ENCODE assay signal across 18 cellular contexts in genomic region chr5:96708600-96708999, GRCh38. TPM values are rescaled to one million over a fixed set of nuclear protein-coding genes. Genes with fewer than 3 reads are reported as not detected.
DNase-seq lines count a peak whose midpoint lies in the region; ATAC-seq and TF ChIP-seq lines count a peak whose summit lies in the region.
"Had no signal": no experiment of that assay in that cellular context is flagged by ENCODE, and none has a peak within 500 bp of the region (broad histone marks: within the 10 kb centered on the region; RNA-seq: fewer than 3 reads in every experiment).

No MANE protein-coding gene starts in this region.

- H3K27ac ChIP-seq in PC-9 = peak overlapping the region; percentile 57
- peak overlapping the region; percentile 75 to 89 for H3K27ac ChIP-seq in esophagus (ENCODE audit: low read depth in 2 of 2, low read length in 1 of 2)
- peak overlapping the region; percentile 99 for H3K27ac ChIP-seq in psoas muscle
- H3K27ac ChIP-seq: parathyroid adenoma, upper lobe of right lung had no signal

- H3K27me3 ChIP-seq in PC-9 (ENCODE audit: insufficient read depth, low read depth) (no peaks in the 10 kb centered on the region), esophagus (ENCODE audit: control insufficient read depth in 1 of 2, insufficient read depth in 2 of 2, low read length in 2 of 2) (no peaks in the 10 kb centered on the region), psoas muscle (ENCODE audit: insufficient read depth in 3 of 3, low read length in 2 of 3) (no peaks in the 10 kb centered on the region)
- H3K27me3 ChIP-seq: upper lobe of right lung had no signal

- peaks cover 59% of the 10 kb centered on the region for H3K4me1 ChIP-seq in PC-9 (replicated peaks; ENCODE audit: insufficient read depth)
- H3K4me1 ChIP-seq in esophagus (ENCODE audit: control insufficient read depth in 2 of 2, insufficient read depth in 2 of 2, low read length in 1 of 2) = no peaks in the 10 kb centered on the region
- H3K4me1 ChIP-seq in psoas muscle = peaks cover 83% of the 10 kb centered on the region

- no peak for ATAC-seq in psoas muscle
- ATAC-seq in GM21786 (IDR thresholded peaks at IDR 0.05; ENCODE audit: unreplicated experiment) = no peak
- ATAC-seq in HG03039 (IDR thresholded peaks at IDR 0.05; ENCODE audit: unreplicated experiment) = no peak
- ATAC-seq: upper lobe of right lung had no signal

- H3K36me3 ChIP-seq in PC-9 (ENCODE audit: low read depth) = no peaks in the 10 kb centered on the region
- no peaks in the 10 kb centered on the region for H3K36me3 ChIP-seq in esophagus (ENCODE audit: control insufficient read depth in 2 of 2, insufficient read depth in 2 of 2, low read length in 1 of 2)
- H3K36me3 ChIP-seq in psoas muscle (ENCODE audit: insufficient read depth in 1 of 2, low read depth in 1 of 2) = no peaks in the 10 kb centered on the region
- H3K36me3 ChIP-seq: upper lobe of right lung had no signal

- no peak overlapping the region for H2AFZ ChIP-seq in PC-9
- H2AFZ ChIP-seq: parathyroid adenoma had no signal

- H3F3A ChIP-seq in PC-9 (ENCODE audit: insufficient read depth, low read depth) = peaks cover 46% of the 10 kb centered on the region

- no peaks in the 10 kb centered on the region; the same call in 1 of the 2 replicates for H3K9me3 ChIP-seq in PC-9 (ENCODE audit: insufficient read depth, low read depth)
- H3K9me3 ChIP-seq in esophagus (ENCODE audit: control insufficient read depth in 2 of 2, insufficient read depth in 1 of 2, low read depth in 1 of 2, low read length in 1 of 2) = no peaks in the 10 kb centered on the region
- H3K9me3 ChIP-seq in psoas muscle = no peaks in the 10 kb centered on the region
- H3K9me3 ChIP-seq: upper lobe of right lung had no signal

- CTCF ChIA-PET in PC-9 (lab: Charles Lee) = interaction anchor here (0.7 kb wide), 1 partner anchor 498 kb away, joined by 3 read pairs; no protein-coding TSS in a partner anchor

- intact Hi-C loops in CD14-positive monocyte (cut with micrococcal nuclease) (no loop called here), PC-9 (cut with micrococcal nuclease; ENCODE audit: unreplicated experiment) (loop anchor here (5.0 kb wide), 1 partner anchor 96 kb away; no protein-coding TSS in a partner anchor), psoas muscle (cut with DNase I) (no loop called here)

- H3K4me1 Mint-ChIP-seq in CD14-positive monocyte = peaks cover 4% of the 10 kb centered on the region

- H3K27me3 Mint-ChIP-seq in CD14-positive monocyte (ENCODE audit: low read depth in 3 of 3) = no peaks in the 10 kb centered on the region
- H3K27me3 Mint-ChIP-seq: activated CD4-positive, alpha-beta T cell treated with anti-CD3 and anti-CD28 coated beads, Interleukin-2, amount 10 ng/mL, durations not matched to agents 7 days and 5 days had no signal

- H3K9me2 ChIP-seq in PC-9 (ENCODE audit: insufficient read depth) = no peaks in the 10 kb centered on the region

- TF ChIP-seq CTCF in CD14-positive monocyte (IDR thresholded peaks at IDR 0.05) (no peak), PC-9 (conservative IDR thresholded peaks at IDR 0.05) (no peak), psoas muscle (IDR thresholded peaks at IDR 0.05) (no peak)

- 56 to 66% methylated on average over 4 of the region's 4 CpGs for WGBS in esophagus, 2 donors
- WGBS in psoas muscle, 3 donors = 64 to 90% (median 76%) methylated on average over 4 of the region's 4 CpGs

- H3K4me3 ChIP-seq in PC-9 (no peak overlapping the region), esophagus (ENCODE audit: low read depth in 1 of 2, low read length in 2 of 2) (no peak overlapping the region), psoas muscle (no peak overlapping the region)
- H3K4me3 ChIP-seq: upper lobe of right lung had no signal

- peaks cover 22 to 51% of the 10 kb centered on the region in 2 donors for H3K36me3 Mint-ChIP-seq in CD14-positive monocyte

- DNase-seq in CD14-positive monocyte (ENCODE audit: low spot score) (no peak), PC-9 (peak in 1 of 2 experiments; percentile 60), psoas muscle (no peak), NCI-H128 (lab: John Stamatoyannopoulos, UW; ENCODE audit: unreplicated experiment) (no peak), SKM-1 (lab: John Stamatoyannopoulos, UW; ENCODE audit: unreplicated experiment) (no peak)
- DNase-seq: activated CD4-positive, alpha-beta T cell treated with anti-CD3 and anti-CD28 coated beads, Interleukin-2, amount 10 ng/mL, durations not matched to agents 7 days and 5 days; activated naive CD4-positive, alpha-beta T cell; GOT3; NCI-H1694; NCI-H748 treated with DMSO at 0.1 percent for 48 hours; OCI-M1; stimulated activated CD4-positive, alpha-beta T cell treated with anti-CD3 and anti-CD28 coated beads, Interleukin-15, amount 100 ng/mL, for 24 hours; stimulated activated naive CD4-positive, alpha-beta T cell treated with Interleukin-2 at 50 U/mL for 16 hours; upper lobe of right lung had no signal

- H3K27ac Mint-ChIP-seq in CD14-positive monocyte = peak overlapping the region in 4 of 7 donors; percentile 8 to 76 (median 52)
- H3K27ac Mint-ChIP-seq: activated CD4-positive, alpha-beta T cell treated with anti-CD3 and anti-CD28 coated beads, Interleukin-2, amount 10 ng/mL, durations not matched to agents 7 days and 5 days had no signal

- POLR2A ChIA-PET in PC-9 (lab: Charles Lee; ENCODE audit: unreplicated experiment) = no interaction called here

- H4K20me1 ChIP-seq in PC-9 (ENCODE audit: insufficient read depth) = peaks cover 11% of the 10 kb centered on the region; the same call in 1 of the 2 replicates

- H3K79me2 ChIP-seq in PC-9 (ENCODE audit: low read depth) = peaks cover 98% of the 10 kb centered on the region

- H3K4me3 Mint-ChIP-seq in CD14-positive monocyte = no peak overlapping the region
- H3K4me3 Mint-ChIP-seq: activated CD4-positive, alpha-beta T cell treated with anti-CD3 and anti-CD28 coated beads, Interleukin-2, amount 10 ng/mL, durations not matched to agents 7 days and 5 days had no signal

- H3K4me2 ChIP-seq in PC-9 = peak overlapping the region; percentile 42

- no TSS peak for BruUV-seq in PC-9 (replicated peaks; lab: Mats Ljungman, UMichigan)

- no peaks in the 10 kb centered on the region for H3K9me3 Mint-ChIP-seq in CD14-positive monocyte
- H3K9me3 Mint-ChIP-seq: activated CD4-positive, alpha-beta T cell treated with anti-CD3 and anti-CD28 coated beads, Interleukin-2, amount 10 ng/mL, durations not matched to agents 7 days and 5 days had no signal

RNA-seq across cellular contexts. Expression of gene CAST, which starts 46.4 kb away (rescaled TPM):
- polyA plus RNA-seq in CD14-positive monocyte (10 to 100 TPM; 49.6 to 76.8 TPM), esophagus (100 to 1,000 TPM; 205 to 245 TPM), psoas muscle (100 to 1,000 TPM; 231 to 312 (median 291) TPM)
- total RNA-seq in PC-9 (2021) (234 and 289 TPM in 2 replicates), psoas muscle (100 to 1,000 TPM; 193 to 447 (median 387) TPM)
